8 cellular contexts compared by ENCODE assay signal in genomic region chr15:81106560-81106959, GRCh38. TPM values are rescaled to one million over a fixed set of nuclear protein-coding genes. Genes with fewer than 3 reads are reported as not detected.
DNase-seq lines count a peak whose midpoint lies in the region; ATAC-seq, FAIRE-seq and TF ChIP-seq lines count a peak whose summit lies in the region.

No MANE protein-coding gene starts in this region.

- H3K36me3 ChIP-seq in pancreas, result no peaks in the 10 kb centered on the region

- WGBS in pancreas, 2 donors, result 34 to 35% methylated on average over 6 of the region's 6 CpGs

- peaks cover 0 to 3% (median 0%) of the 10 kb centered on the region in 3 donors for H3K4me1 ChIP-seq in pancreas

- H3K27ac ChIP-seq in HL-60 (replicated peaks) (no peak overlapping the region), pancreas (no peak overlapping the region)

- ATAC-seq in pancreas (peak; percentile 75 to 96 (median 92)), GM21447 (IDR thresholded peaks at IDR 0.05; ENCODE audit: unreplicated experiment) (no peak), GM18861 (IDR thresholded peaks at IDR 0.05; ENCODE audit: unreplicated experiment) (no peak)

- H3K27me3 ChIP-seq in HL-60 (ENCODE audit: insufficient read depth, poor library complexity, severe bottlenecking), result no peaks in the 10 kb centered on the region
- no peaks in the 10 kb centered on the region for H3K27me3 ChIP-seq in pancreas

- TF ChIP-seq CTCF in HL-60 (IDR thresholded peaks at IDR 0.05; ENCODE audit: insufficient read depth, low read length), result peak; percentile 74
- peak; percentile 50 to 67 (median 58) for TF ChIP-seq CTCF in pancreas (IDR thresholded peaks at IDR 0.05)

- intact Hi-C loops in pancreas (cut with DNase I), result loop anchor here (5.0 to 10.0 kb wide), 2 partner anchors 158 to 161 kb away; no protein-coding TSS in a partner anchor

- DNase-seq in DMS53 (lab: John Stamatoyannopoulos, UW) (peak; percentile 70), HL-60 (ENCODE audit: low read depth in 1 of 2, low spot score in 1 of 2) (peak in 1 of 2 experiments; percentile 39), NOMO-1 treated with dmso at 0.1 percent for 144 hours (lab: John Stamatoyannopoulos, UW; ENCODE audit: unreplicated experiment) (peak; percentile 28), activated T-helper 1 cell treated with Interleukin-2 at 50 U/mL for 16 hours (ENCODE audit: low read depth) (peak; percentile 1), foreskin melanocyte (peak; percentile 72), pancreas (peak in 3 of 6 donors; percentile 34 to 76 (median 35))

- no peaks in the 10 kb centered on the region for H3K9me3 ChIP-seq in pancreas

- H3K4me3 ChIP-seq in HL-60 (replicated peaks; ENCODE audit: insufficient read depth, low read length), result no peak overlapping the region
- H3K4me3 ChIP-seq in pancreas, result no peak overlapping the region

- FAIRE-seq in pancreas (lab: Jason Lieb, UNC), result no peak

RNA-seq across cellular contexts. Expression of gene CFAP161, which starts 27.5 kb away (rescaled TPM):
- under 1 TPM in 5 of 6 donors, not detected in 1; 0.14 to 0.25 (median 0.17) TPM for total RNA-seq in pancreas
- polyA plus RNA-seq in pancreas, result under 1 TPM; 0.08 to 0.12 TPM

Comparison
In these comparisons a context has a peak if more than half of its experiments do, and no peak if none do; other contexts are left out.
1. ATAC-seq: peak in pancreas (4 of 4); none in GM21447 (single experiment) and GM18861 (single experiment).